ENCODE assay signal across 17 cellular contexts in genomic region chr9:99948896-99949295, GRCh38. TPM values are rescaled to one million over a fixed set of nuclear protein-coding genes. Genes with fewer than 3 reads are reported as not detected.
DNase-seq lines count a peak whose midpoint lies in the region; ATAC-seq and TF ChIP-seq lines count a peak whose summit lies in the region.
"Had no signal": no experiment of that assay in that cellular context is flagged by ENCODE, and none has a peak within 500 bp of the region (broad histone marks: within the 10 kb centered on the region; RNA-seq: fewer than 3 reads in every experiment).

No MANE protein-coding gene starts in this region.

- no peak overlapping the region for H3K27ac Mint-ChIP-seq in T-helper 17 cell
- H3K27ac Mint-ChIP-seq: H9; stimulated activated memory B cell treated with anti-CD40 and anti-IgM and Interleukin-4, amounts not matched to agents 10 μg/mL and 1 μg/mL and 100 μg/mL, for 72 hours had no signal

- no peak for TF ChIP-seq CTCF in brain microvascular endothelial cell (IDR thresholded peaks at IDR 0.05; ENCODE audit: low read depth, low read length, missing control alignments)

- H3K36me3 ChIP-seq in brain microvascular endothelial cell (replicated peaks): no peaks in the 10 kb centered on the region

- peaks cover 13% of the 10 kb centered on the region for H3K4me1 Mint-ChIP-seq in T-helper 17 cell
- H3K4me1 Mint-ChIP-seq: H9 had no signal

- no peak for ATAC-seq in T-helper 17 cell
- ATAC-seq: HepG2; stimulated activated memory B cell treated with anti-CD40 and anti-IgM and Interleukin-4, amounts not matched to agents 10 μg/mL and 1 μg/mL and 100 μg/mL, for 72 hours had no signal

- POLR2A ChIA-PET in HEK293T (lab: Yijun Ruan, JAX): no interaction called here

- peaks cover 3% of the 10 kb centered on the region for H3K36me3 Mint-ChIP-seq in T-helper 17 cell (ENCODE audit: low read depth)

- CTCF ChIA-PET in HEK293T (lab: Yijun Ruan, JAX): interaction anchor here (0.6 kb wide), 2 partner anchors 124 to 129 kb away, joined by 3 to 4 read pairs; no protein-coding TSS in a partner anchor

- no peak overlapping the region for H3K4me3 ChIP-seq in brain microvascular endothelial cell (ENCODE audit: low read depth, low read length)
- H3K4me3 ChIP-seq: ascending aorta, SJCRH30 had no signal

- no peaks in the 10 kb centered on the region for H3K9me3 ChIP-seq in T-helper 17 cell (ENCODE audit: control insufficient read depth, low read length, poor library complexity, severe bottlenecking)
- H3K9me3 ChIP-seq: ascending aorta, SJCRH30 had no signal

- no peaks in the 10 kb centered on the region for H3K27me3 ChIP-seq in brain microvascular endothelial cell (replicated peaks)
- H3K27me3 ChIP-seq: ascending aorta, SJCRH30 had no signal

- in situ Hi-C loops in brain microvascular endothelial cell (cut with HindIII; ENCODE audit: low pct_ligation_motif_present, low sequenced_read_pairs): no loop called here

- no peaks in the 10 kb centered on the region for H3K27me3 Mint-ChIP-seq in T-helper 17 cell
- H3K27me3 Mint-ChIP-seq: stimulated activated memory B cell treated with anti-CD40 and anti-IgM and Interleukin-4, amounts not matched to agents 10 μg/mL and 1 μg/mL and 100 μg/mL, for 72 hours had no signal

- DNase-seq in EL (peak; percentile 6), NCI-H2029 (lab: John Stamatoyannopoulos, UW) (peak; percentile 73), brain microvascular endothelial cell (peak; percentile 6), lung microvascular endothelial cell (ENCODE audit: low read depth in 2 of 2) (peak; percentile 74 to 85), T-helper 17 cell (no peak), kidney tubule cell (ENCODE audit: low spot score) (no peak), AML-193 (lab: John Stamatoyannopoulos, UW) (no peak), HEK293T (ENCODE audit: extremely low spot score) (no peak)
- DNase-seq: activated CD4-positive, alpha-beta T cell treated with anti-CD3 and anti-CD28 coated beads for 1 hour; activated CD8-positive, alpha-beta memory T cell treated with anti-CD3 and anti-CD28 coated beads, Interleukin-2, amount 50 U/mL, for 48 hours; H9; trophoblast cell had no signal

- no peak overlapping the region for H3K4me3 Mint-ChIP-seq in T-helper 17 cell
- H3K4me3 Mint-ChIP-seq: H9; stimulated activated memory B cell treated with anti-CD40 and anti-IgM and Interleukin-4, amounts not matched to agents 10 μg/mL and 1 μg/mL and 100 μg/mL, for 72 hours had no signal

- H3K27ac ChIP-seq in brain microvascular endothelial cell: no peak overlapping the region
- H3K27ac ChIP-seq: ascending aorta, parathyroid adenoma, SJCRH30 had no signal

TF ChIP-seq in HEK293T, 16 proteins besides CTCF, POLR2A, EP300 and RAD21:
- TF ChIP-seq ZNF384 (IDR thresholded peaks at IDR 0.05) (no peak), LEF1 (IDR thresholded peaks at IDR 0.05; ENCODE audit: borderline replicate concordance) (no peak), ELF4 (IDR thresholded peaks at IDR 0.05) (no peak), PKNOX1 (IDR thresholded peaks at IDR 0.05) (no peak), SUZ12 (IDR thresholded peaks at IDR 0.05) (no peak), L3MBTL2 (conservative IDR thresholded peaks at IDR 0.05) (no peak), ARNT (IDR thresholded peaks at IDR 0.05) (no peak), FOXA1 (IDR thresholded peaks at IDR 0.05) (no peak), FOXM1 (IDR thresholded peaks at IDR 0.05; ENCODE audit: borderline replicate concordance) (no peak)

RNA-seq across cellular contexts. Expression of gene STX17, which starts 42.4 kb away (rescaled TPM):
- 11.6 and 11.9 TPM in 2 replicates for total RNA-seq in lung microvascular endothelial cell
- total RNA-seq in T-helper 17 cell: 10 to 100 TPM; 27.1 to 33.2 TPM

Comparison
In these comparisons a context has a peak if more than half of its experiments do, and no peak if none do; other contexts are left out.
1. DNase-seq: peak in EL (single experiment), NCI-H2029 (single experiment), brain microvascular endothelial cell (single experiment) and lung microvascular endothelial cell (2 of 2); none in T-helper 17 cell (0 of 3), kidney tubule cell (single experiment), AML-193 (0 of 2) and HEK293T (single experiment).